Comparison of ENCODE assay signal across 8 cellular contexts in the genomic region with DNA sequence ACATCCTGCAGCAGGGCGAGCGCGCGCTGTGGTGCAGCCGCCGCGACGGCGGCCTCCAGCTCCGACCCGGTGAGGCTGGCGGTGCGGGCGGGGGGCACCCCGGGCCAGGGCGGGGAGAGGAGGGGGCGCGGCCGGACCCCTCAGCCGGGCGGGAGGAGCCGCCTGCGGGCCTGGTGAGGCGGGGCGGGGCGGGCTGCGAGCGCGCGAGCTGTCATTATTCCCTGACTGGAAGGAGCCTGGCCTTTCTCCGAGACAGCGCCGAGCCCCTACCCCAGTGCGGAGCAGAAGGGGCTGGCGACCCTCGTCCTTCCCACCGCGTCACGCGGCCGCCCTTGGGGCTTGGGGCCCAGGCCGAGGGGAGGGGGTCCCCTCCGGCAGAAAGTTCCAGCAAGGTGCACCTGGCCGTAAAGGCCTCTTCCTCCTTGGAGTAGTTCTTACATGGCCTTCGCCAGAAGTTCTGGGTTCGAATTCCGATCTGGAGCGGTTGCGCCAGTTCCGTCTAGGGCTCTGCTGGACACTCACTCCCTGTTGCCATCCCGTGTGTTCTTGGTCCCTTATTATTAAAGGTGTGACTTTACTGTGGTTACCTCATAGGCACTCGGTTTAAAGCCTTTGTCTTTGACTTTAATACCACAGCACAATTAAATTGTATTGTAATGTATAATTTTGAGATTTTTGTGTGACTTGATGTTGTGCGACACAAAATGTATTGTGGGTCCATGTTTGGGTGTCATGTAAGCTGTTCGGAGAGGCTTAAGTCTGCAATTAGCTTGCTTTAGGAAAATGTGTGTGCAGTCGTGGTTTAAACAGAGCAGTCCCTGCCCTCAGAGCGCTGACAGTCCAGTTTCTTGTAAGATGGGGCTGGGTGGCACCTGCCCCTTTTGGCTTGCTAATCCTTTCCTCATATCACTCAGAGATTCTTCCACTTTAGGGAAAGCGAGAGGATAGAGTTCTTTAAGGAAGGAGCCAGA. TPM values are rescaled to one million over a fixed set of nuclear protein-coding genes. Genes with fewer than 3 reads are reported as not detected.
DNase-seq lines count a peak whose midpoint lies in the region; ATAC-seq and TF ChIP-seq lines count a peak whose summit lies in the region.

No MANE protein-coding gene starts in this region.

- DNase-seq in A673 (ENCODE audit: low spot score) (no peak), HCT116 (ENCODE audit: low read depth, low spot score) (no peak), WTC11 (ENCODE audit: low spot score) (peak; percentile 77), esophagus squamous epithelium (lab: John Stamatoyannopoulos, UW) (no peak), osteocyte (ENCODE audit: extremely low spot score, unreplicated experiment) (no peak), CD1c-positive myeloid dendritic cell (ENCODE audit: extremely low spot score) (no peak), NCI-H1694 (lab: John Stamatoyannopoulos, UW) (no peak)
- DNase-seq in effector CD4-positive, alpha-beta T cell = no peak

- H3K9me3 ChIP-seq in A673 (ENCODE audit: low read depth, low read length, poor library complexity, severe bottlenecking) (no peaks in the 10 kb centered on the region), HCT116 (ENCODE audit: control insufficient read depth in 1 of 2, insufficient read depth in 1 of 2, low read depth in 1 of 2, low read length in 2 of 2) (no peaks in the 10 kb centered on the region), esophagus squamous epithelium (no peaks in the 10 kb centered on the region)

- peaks cover 17% of the 10 kb centered on the region for H3K4me1 ChIP-seq in A673 (ENCODE audit: insufficient read depth, low read length, poor library complexity, severe bottlenecking)
- peaks cover 15 to 23% of the 10 kb centered on the region in 2 experiments for H3K4me1 ChIP-seq in HCT116 (ENCODE audit: control insufficient read depth in 1 of 2, insufficient read depth in 2 of 2, low read length in 2 of 2)
- peaks cover 6 to 45% (median 23%) of the 10 kb centered on the region in 3 donors for H3K4me1 ChIP-seq in esophagus squamous epithelium

- H3K79me2 ChIP-seq in HCT116 (ENCODE audit: insufficient read depth, low read length) = peaks cover 24% of the 10 kb centered on the region

- H3K4me3 ChIP-seq in A673 (ENCODE audit: low read depth, low read length, poor library complexity, severe bottlenecking) = peak overlapping the region; percentile 97
- peak overlapping the region; percentile 71 to 76 for H3K4me3 ChIP-seq in HCT116 (replicated peaks in 1 of 2; ENCODE audit: low read depth in 1 of 2, low read length in 2 of 2)
- H3K4me3 ChIP-seq in esophagus squamous epithelium = peak overlapping the region; percentile 59 to 93 (median 90)

- H3K4me3 Mint-ChIP-seq in WTC11 (peak overlapping the region; percentile 82), osteocyte (ENCODE audit: unreplicated experiment) (peak overlapping the region; percentile 78)

- H3K36me3 Mint-ChIP-seq in WTC11 (no peaks in the 10 kb centered on the region), osteocyte (ENCODE audit: unreplicated experiment) (no peaks in the 10 kb centered on the region)

- H2AFZ ChIP-seq in HCT116 (ENCODE audit: low read depth, low read length, poor library complexity, severe bottlenecking) = no peak overlapping the region

- no TSS peak for BruUV-seq in A673 (replicated peaks; lab: Mats Ljungman, UMichigan)
- BruUV-seq in HCT116 (replicated peaks; lab: Mats Ljungman, UMichigan) = no TSS peak

- peak overlapping the region; percentile 69 for H3K9ac ChIP-seq in HCT116 (ENCODE audit: low read length)

- H3K9me2 ChIP-seq in HCT116 (ENCODE audit: insufficient read depth) = no peaks in the 10 kb centered on the region

- H3K27me3 Mint-ChIP-seq in WTC11 (ENCODE audit: low read depth) (no peaks in the 10 kb centered on the region), osteocyte (ENCODE audit: unreplicated experiment) (no peaks in the 10 kb centered on the region)

- H3K27me3 ChIP-seq in A673 (replicated peaks; ENCODE audit: insufficient read depth, low read depth, low read length, poor library complexity) (no peaks in the 10 kb centered on the region), HCT116 (ENCODE audit: insufficient read depth, low read length) (no peaks in the 10 kb centered on the region), esophagus squamous epithelium (no peaks in the 10 kb centered on the region)

- ATAC-seq in HCT116 = peak; percentile 44
- ATAC-seq in WTC11 = peak; percentile 42

- TF ChIP-seq RAD21 in HCT116 (IDR thresholded peaks at IDR 0.05; ENCODE audit: low read depth) = no peak

- intact Hi-C loops in A673 (cut with micrococcal nuclease; ENCODE audit: unreplicated experiment) = no loop called here
- intact Hi-C loops in HCT116 (cut with micrococcal nuclease) = loop anchor here (2.0 to 5.0 kb wide), 2 partner anchors 76 to 129 kb away; a partner anchor contains a TSS
- intact Hi-C loops in esophagus squamous epithelium (cut with DNase I) = loop anchor here (5.0 kb wide), 1 partner anchor 39 kb away; no protein-coding TSS in a partner anchor

- H3K4me1 Mint-ChIP-seq in WTC11 (peaks cover 30% of the 10 kb centered on the region), osteocyte (ENCODE audit: unreplicated experiment) (peaks cover 19% of the 10 kb centered on the region)

- peak overlapping the region; percentile 63; the same call in 1 of the 2 replicates for H3K27ac Mint-ChIP-seq in WTC11
- peak overlapping the region; percentile 31 for H3K27ac Mint-ChIP-seq in osteocyte (ENCODE audit: unreplicated experiment)

- POLR2A ChIA-PET in A673 (lab: Charles Lee; ENCODE audit: low non-redundant PET) = interaction anchor here (0.6 to 1.0 kb wide), 3 partner anchors 11 to 73 kb away, joined by 3 read pairs; no protein-coding TSS in a partner anchor
- POLR2A ChIA-PET in HCT116 (lab: Charles Lee) = interaction anchor here (0.7 to 1.9 kb wide), 7 partner anchors 9 to 247 kb away, joined by 3 to 12 read pairs (median 6); a partner anchor contains a TSS
- POLR2A ChIA-PET in WTC11 (lab: Charles Lee) = interaction anchor here (0.5 to 2.9 kb wide), 16 partner anchors 8 to 166 kb away, joined by 3 to 49 read pairs (median 6); a partner anchor contains a TSS

- peak overlapping the region; percentile 91 for H3K4me2 ChIP-seq in HCT116 (ENCODE audit: low read length)

- TF ChIP-seq CTCF in A673 (conservative IDR thresholded peaks at IDR 0.05; ENCODE audit: low read depth, low read length) (no peak), HCT116 (IDR thresholded peaks at IDR 0.05 in 2 of 3, conservative IDR thresholded peaks at IDR 0.05 in 1 of 3; ENCODE audit: borderline replicate concordance in 1 of 3, insufficient read depth in 1 of 3, low read depth in 2 of 3, low read length in 2 of 3) (no peak), WTC11 (IDR thresholded peaks at IDR 0.05) (no peak), esophagus squamous epithelium (IDR thresholded peaks at IDR 0.05) (no peak), osteocyte (IDR thresholded peaks at IDR 0.05) (no peak)

- TF ChIP-seq POLR2A in HCT116 (IDR thresholded peaks at IDR 0.05; ENCODE audit: borderline replicate concordance, extremely low read depth, insufficient read depth, insufficient read length) (no peak), esophagus squamous epithelium (IDR thresholded peaks at IDR 0.05) (no peak)

- peak overlapping the region; percentile 87 for H3K27ac ChIP-seq in A673 (ENCODE audit: low read depth, low read length, poor library complexity, severe bottlenecking)
- peak overlapping the region; percentile 49; the same call in 1 of the 2 replicates for H3K27ac ChIP-seq in HCT116 (ENCODE audit: low read depth, low read length)
- peak overlapping the region; percentile 86 to 97 (median 88) for H3K27ac ChIP-seq in esophagus squamous epithelium

- WGBS in esophagus squamous epithelium, 2 donors = 21 to 27% methylated on average over 22 to 25 of the region's 57 CpGs

- H3K36me3 ChIP-seq in A673 (ENCODE audit: insufficient read depth, low read length, poor library complexity, severe bottlenecking) (no peaks in the 10 kb centered on the region), HCT116 (ENCODE audit: control insufficient read depth in 1 of 2, insufficient read depth in 2 of 2, low read length in 2 of 2) (no peaks in the 10 kb centered on the region), esophagus squamous epithelium (no peaks in the 10 kb centered on the region)

- RAD21 ChIA-PET in HCT116 (lab: Charles Lee; ENCODE audit: low non-redundant PET in 1 of 2, low total read pairs in 2 of 2, uncharacterized antibody in 2 of 2, unreplicated experiment in 2 of 2) = interaction anchor here in 1 of 2 experiments (0.9 to 1.1 kb wide), 2 partner anchors 39 to 59 kb away, joined by 3 to 4 read pairs; no protein-coding TSS in a partner anchor

- no peaks in the 10 kb centered on the region for H3K9me3 Mint-ChIP-seq in WTC11
- no peaks in the 10 kb centered on the region for H3K9me3 Mint-ChIP-seq in osteocyte (ENCODE audit: unreplicated experiment)

- no peaks in the 10 kb centered on the region for H4K20me1 ChIP-seq in HCT116 (ENCODE audit: insufficient read depth)

- CTCF ChIA-PET in A673 (lab: Charles Lee) = interaction anchor here (0.8 to 2.4 kb wide), 3 partner anchors 8 to 24 kb away, joined by 4 to 13 read pairs (median 5); no protein-coding TSS in a partner anchor
- CTCF ChIA-PET in HCT116 (lab: Charles Lee) = interaction anchor here (0.9 to 2.1 kb wide), 5 partner anchors 9 to 133 kb away, joined by 3 to 10 read pairs (median 6); no protein-coding TSS in a partner anchor
- CTCF ChIA-PET in WTC11 (lab: Charles Lee) = interaction anchor here (0.7 to 3.5 kb wide), 18 partner anchors 8 to 1125 kb away, joined by 3 to 59 read pairs (median 5); a partner anchor contains a TSS

TF ChIP-seq in HCT116, 20 proteins besides CTCF, POLR2A, EP300 and RAD21:
- TF ChIP-seq, protein P1, sequence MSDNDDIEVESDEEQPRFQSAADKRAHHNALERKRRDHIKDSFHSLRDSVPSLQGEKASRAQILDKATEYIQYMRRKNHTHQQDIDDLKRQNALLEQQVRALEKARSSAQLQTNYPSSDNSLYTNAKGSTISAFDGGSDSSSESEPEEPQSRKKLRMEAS (IDR thresholded peaks at IDR 0.05) = no peak
- TF ChIP-seq ZFX (IDR thresholded peaks at IDR 0.05) = peak; percentile 24; the same call in 1 of the 2 replicates

TF ChIP-seq in WTC11, 78 proteins besides CTCF, POLR2A, EP300 and RAD21 (continues in another document):
- TF ChIP-seq SOX15 (CRISPR knock-in tag; IDR thresholded peaks at IDR 0.05) = no peak

RNA-seq across cellular contexts. Expression of a gene that starts 0.7 kb away (rescaled TPM):
- total RNA-seq in A673 (2021) (20.0 and 22.0 TPM in 2 replicates), HCT116 (2021; ENCODE audit: unreplicated experiment) (21.6 TPM), WTC11 (2021) (79.3 to 83.3 TPM (median 80.6 TPM) in 3 replicates), esophagus squamous epithelium (10 to 100 TPM in 2 of 4 donors, 1 to 10 TPM in 2; 5.3 to 11.4 (median 9.4) TPM), osteocyte (36.8 and 38.6 TPM in 2 replicates)
- polyA plus RNA-seq in HCT116 (2012) = 9.5 and 13.5 TPM in 2 replicates
